In the genomic region with DNA sequence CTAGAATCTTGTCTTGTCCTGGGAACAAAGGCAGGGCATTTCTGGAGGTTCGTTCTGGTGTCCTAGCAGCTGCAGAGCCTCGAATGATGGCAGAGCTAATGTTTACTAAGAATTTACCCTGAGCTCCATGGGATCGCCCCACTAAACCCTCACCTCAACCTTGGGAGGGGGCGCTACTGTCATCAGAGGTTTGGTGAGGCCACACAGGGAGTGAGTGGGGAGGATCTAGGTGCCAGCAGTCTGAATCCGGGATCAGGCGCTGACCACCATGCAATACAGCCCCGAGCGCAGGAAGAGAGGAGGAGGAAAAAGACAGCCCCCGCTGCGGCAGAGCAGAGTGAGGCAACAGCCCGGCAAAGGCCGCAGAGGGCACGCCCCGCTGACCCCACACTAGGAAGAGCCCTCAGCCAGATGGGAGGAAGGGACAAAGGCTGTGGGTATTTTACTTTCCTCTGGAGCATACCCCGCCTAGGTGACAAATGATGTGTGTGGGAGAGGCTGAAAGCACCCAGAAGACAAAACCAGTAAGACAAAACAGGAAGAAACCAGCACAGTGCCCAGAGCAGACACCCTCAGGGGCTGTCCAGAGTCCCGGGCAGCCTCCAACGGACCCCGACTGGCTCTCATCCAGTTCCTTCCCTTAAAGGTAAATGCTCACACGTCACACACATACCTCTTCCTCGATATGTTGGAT, we compare ENCODE assay signal across 8 cellular contexts.
DNase-seq lines count a peak whose midpoint lies in the region; ATAC-seq and TF ChIP-seq lines count a peak whose summit lies in the region.

No MANE protein-coding gene starts in this region.

- DNase-seq in T-helper 1 cell (no peak), HuH-7 (ENCODE audit: low spot score) (peak; percentile 61), omental fat pad (ENCODE audit: low spot score) (no peak), putamen (ENCODE audit: low spot score) (no peak), H4 (ENCODE audit: low spot score) (no peak)
- no peak for DNase-seq in central memory CD8-positive, alpha-beta T cell (ENCODE audit: low spot score in 2 of 2)

- peaks cover 11% of the 10 kb centered on the region for H3K36me3 Mint-ChIP-seq in T-helper 1 cell treated with Interleukin-12 subunit alpha and Interleukin-12 subunit beta and Interleukin-4 antibody, amounts not matched to agents 30 μg/mL and 1 μg/mL, for 36 hours (ENCODE audit: low read depth)
- H3K36me3 Mint-ChIP-seq in central memory CD8-positive, alpha-beta T cell (ENCODE audit: insufficient read depth) = peaks cover 31% of the 10 kb centered on the region

- peak; percentile 43 for ATAC-seq in central memory CD8-positive, alpha-beta T cell (replicated peaks; ENCODE audit: extremely low read depth, poor library complexity, severe bottlenecking)
- ATAC-seq in omental fat pad (ENCODE audit: low FRiP score) (peak; percentile 16), HG03097 (IDR thresholded peaks at IDR 0.05; ENCODE audit: low FRiP score, unreplicated experiment) (no peak)

- peaks cover 48% of the 10 kb centered on the region for H3K4me1 Mint-ChIP-seq in T-helper 1 cell treated with Interleukin-12 subunit alpha and Interleukin-12 subunit beta and Interleukin-4 antibody, amounts not matched to agents 30 μg/mL and 1 μg/mL, for 36 hours (ENCODE audit: low read depth)
- peaks cover 85% of the 10 kb centered on the region for H3K4me1 Mint-ChIP-seq in central memory CD8-positive, alpha-beta T cell

- no peak for TF ChIP-seq CTCF in omental fat pad (IDR thresholded peaks at IDR 0.05)

- H3K27ac Mint-ChIP-seq in T-helper 1 cell treated with Interleukin-12 subunit alpha and Interleukin-12 subunit beta and Interleukin-4 antibody, amounts not matched to agents 30 μg/mL and 1 μg/mL, for 36 hours = peak overlapping the region; percentile 76
- H3K27ac Mint-ChIP-seq in central memory CD8-positive, alpha-beta T cell (ENCODE audit: low read depth) = peak overlapping the region; percentile 99

- H3K27me3 Mint-ChIP-seq in T-helper 1 cell treated with Interleukin-12 subunit alpha and Interleukin-12 subunit beta and Interleukin-4 antibody, amounts not matched to agents 30 μg/mL and 1 μg/mL, for 36 hours (ENCODE audit: low read depth) = no peaks in the 10 kb centered on the region
- H3K27me3 Mint-ChIP-seq in central memory CD8-positive, alpha-beta T cell = no peaks in the 10 kb centered on the region

- H3K9me3 Mint-ChIP-seq in T-helper 1 cell treated with Interleukin-12 subunit alpha and Interleukin-12 subunit beta and Interleukin-4 antibody, amounts not matched to agents 30 μg/mL and 1 μg/mL, for 36 hours = no peaks in the 10 kb centered on the region
- no peaks in the 10 kb centered on the region for H3K9me3 Mint-ChIP-seq in central memory CD8-positive, alpha-beta T cell

- peak overlapping the region; percentile 59 for H3K4me3 Mint-ChIP-seq in T-helper 1 cell treated with Interleukin-12 subunit alpha and Interleukin-12 subunit beta and Interleukin-4 antibody, amounts not matched to agents 30 μg/mL and 1 μg/mL, for 36 hours
- peak overlapping the region; percentile 66 for H3K4me3 Mint-ChIP-seq in central memory CD8-positive, alpha-beta T cell
